ENCODE assay signal across 19 cellular contexts in genomic region chr7:138945169-138945568, GRCh38. TPM values are rescaled to one million over a fixed set of nuclear protein-coding genes. Genes with fewer than 3 reads are reported as not detected.
"Had no signal": no experiment of that assay in that cellular context is flagged by ENCODE, and none has a peak within 500 bp of the region (broad histone marks: within the 10 kb centered on the region; RNA-seq: fewer than 3 reads in every experiment).

No MANE protein-coding gene starts in this region.

- H3K27me3 ChIP-seq: ascending aorta, tibial artery, uterus had no signal

- H3K36me3 Mint-ChIP-seq: naive thymus-derived CD8-positive, alpha-beta T cell; stimulated activated effector memory CD8-positive, alpha-beta T cell treated with anti-CD3 and anti-CD28 coated beads, Interleukin-12 subunit alpha, Interleukin-12 subunit beta, amount 100 ng/mL, for 72 hours had no signal

- H3K27ac Mint-ChIP-seq: activated CD8-positive, alpha-beta T cell treated with anti-CD3 and anti-CD28 coated beads, Interleukin-2, amount 10 ng/mL, durations not matched to agents 7 days and 5 days; activated naive CD8-positive, alpha-beta T cell treated with anti-CD3 and anti-CD28 coated beads, Interleukin-2, amount 50 U/mL, for 24 hours; stimulated activated effector memory CD8-positive, alpha-beta T cell treated with anti-CD3 and anti-CD28 coated beads, Interleukin-12 subunit alpha, Interleukin-12 subunit beta, amount 100 ng/mL, for 72 hours had no signal

- H3K4me3 Mint-ChIP-seq: activated CD8-positive, alpha-beta T cell treated with anti-CD3 and anti-CD28 coated beads, Interleukin-2, amount 10 ng/mL, durations not matched to agents 7 days and 5 days; activated naive CD8-positive, alpha-beta T cell treated with anti-CD3 and anti-CD28 coated beads, Interleukin-2, amount 50 U/mL, for 24 hours; naive thymus-derived CD8-positive, alpha-beta T cell; stimulated activated effector memory CD8-positive, alpha-beta T cell treated with anti-CD3 and anti-CD28 coated beads, Interleukin-12 subunit alpha, Interleukin-12 subunit beta, amount 100 ng/mL, for 72 hours had no signal

- ATAC-seq: activated CD8-positive, alpha-beta T cell treated with anti-CD3 and anti-CD28 coated beads, Interleukin-2, amount 10 ng/mL, durations not matched to agents 7 days and 5 days; activated naive CD8-positive, alpha-beta T cell treated with anti-CD3 and anti-CD28 coated beads, Interleukin-2, amount 50 U/mL, for 24 hours; heart left ventricle; left lobe of liver; mucosa of descending colon; naive thymus-derived CD8-positive, alpha-beta T cell; right cardiac atrium; stimulated activated effector memory CD8-positive, alpha-beta T cell treated with anti-CD3 and anti-CD28 coated beads, Interleukin-12 subunit alpha, Interleukin-12 subunit beta, amount 100 ng/mL, for 72 hours had no signal

- H3K36me3 ChIP-seq: ascending aorta, heart left ventricle, tibial artery, uterus had no signal

- H3K27me3 Mint-ChIP-seq: activated naive CD8-positive, alpha-beta T cell treated with anti-CD3 and anti-CD28 coated beads, Interleukin-2, amount 50 U/mL, for 24 hours; naive thymus-derived CD8-positive, alpha-beta T cell; progenitor cell of endocrine pancreas had no signal

- H3K4me1 ChIP-seq: ascending aorta, heart left ventricle, tibial artery, uterus had no signal

- H3K4me3 ChIP-seq: ascending aorta, heart left ventricle, mucosa of descending colon, smooth muscle cell, tibial artery, uterus had no signal

- H3K9me3 ChIP-seq: ascending aorta, heart left ventricle, mucosa of descending colon, tibial artery, uterus had no signal

- DNase-seq: activated CD4-positive, alpha-beta T cell treated with anti-CD3 and anti-CD28 coated beads for 48 hours; activated CD8-positive, alpha-beta memory T cell treated with anti-CD3 and anti-CD28 coated beads, Interleukin-2, amount 50 U/mL, for 48 hours; activated CD8-positive, alpha-beta T cell treated with anti-CD3 and anti-CD28 coated beads, Interleukin-2, amount 10 ng/mL, durations not matched to agents 7 days and 5 days; activated naive CD4-positive, alpha-beta T cell; activated naive CD8-positive, alpha-beta T cell treated with anti-CD3 and anti-CD28 coated beads, Interleukin-2, amount 50 U/mL, for 24 hours; foreskin melanocyte; heart left ventricle; mammary epithelial cell; mucosa of descending colon; naive thymus-derived CD8-positive, alpha-beta T cell; occipital lobe; right cardiac atrium; tibial artery; uterus had no signal

- H3K9me3 Mint-ChIP-seq: activated naive CD8-positive, alpha-beta T cell treated with anti-CD3 and anti-CD28 coated beads, Interleukin-2, amount 50 U/mL, for 24 hours; naive thymus-derived CD8-positive, alpha-beta T cell; stimulated activated effector memory CD8-positive, alpha-beta T cell treated with anti-CD3 and anti-CD28 coated beads, Interleukin-12 subunit alpha, Interleukin-12 subunit beta, amount 100 ng/mL, for 72 hours had no signal

- H3K4me1 Mint-ChIP-seq: activated naive CD8-positive, alpha-beta T cell treated with anti-CD3 and anti-CD28 coated beads, Interleukin-2, amount 50 U/mL, for 24 hours; naive thymus-derived CD8-positive, alpha-beta T cell; stimulated activated effector memory CD8-positive, alpha-beta T cell treated with anti-CD3 and anti-CD28 coated beads, Interleukin-12 subunit alpha, Interleukin-12 subunit beta, amount 100 ng/mL, for 72 hours had no signal

RNA-seq across cellular contexts. Expression of gene KIAA1549, which starts 36.0 kb away (rescaled TPM):
- polyA plus RNA-seq: naive thymus-derived CD8-positive, alpha-beta T cell had no signal
